In the genomic region with DNA sequence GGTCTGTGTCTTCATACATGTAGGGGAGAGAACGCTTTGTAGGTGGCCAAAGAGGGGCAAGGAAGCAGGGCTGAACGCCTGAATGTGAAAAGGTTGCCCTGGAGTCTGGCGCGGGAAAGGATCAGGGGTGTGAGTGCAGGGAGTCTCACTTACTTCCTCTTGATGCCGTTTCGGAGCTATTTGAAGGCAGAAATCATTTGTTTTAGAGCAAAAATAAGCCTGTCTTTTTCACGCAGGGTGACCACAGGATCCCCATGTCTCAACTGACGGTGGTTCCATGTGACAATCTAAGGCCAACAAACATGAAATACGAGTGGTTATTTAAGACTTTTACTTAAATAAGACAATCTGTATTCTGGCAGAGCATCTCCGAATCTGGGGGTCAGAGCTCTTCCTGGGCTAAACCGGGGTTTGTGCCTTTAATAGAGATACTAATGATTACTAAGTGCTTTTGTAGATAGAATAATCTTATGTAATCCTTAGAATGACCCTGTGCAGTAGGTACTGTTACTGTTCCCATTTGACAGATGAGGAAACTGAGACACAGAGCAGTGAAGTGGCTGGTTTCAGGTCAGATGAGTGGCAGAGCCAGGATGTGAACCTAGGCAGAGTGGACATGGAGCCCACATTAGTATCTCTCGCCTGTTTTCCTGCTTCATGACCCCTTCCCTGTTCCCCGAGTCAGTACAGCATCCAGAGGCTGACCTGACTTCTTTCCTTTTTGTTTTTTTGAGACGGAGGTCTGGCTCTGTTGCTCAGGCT, we compare ENCODE assay signal across 9 cellular contexts. TPM values are rescaled to one million over a fixed set of nuclear protein-coding genes. Genes with fewer than 3 reads are reported as not detected.
DNase-seq lines count a peak whose midpoint lies in the region; ATAC-seq lines count a peak whose summit lies in the region.
"Had no signal": no experiment of that assay in that cellular context is flagged by ENCODE, and none has a peak within 500 bp of the region (broad histone marks: within the 10 kb centered on the region; RNA-seq: fewer than 3 reads in every experiment).

No MANE protein-coding gene starts in this region.

- no peaks in the 10 kb centered on the region for H3K27me3 Mint-ChIP-seq in activated CD4-positive, alpha-beta T cell treated with anti-CD3 and anti-CD28 coated beads for 36 hours
- H3K27me3 Mint-ChIP-seq in effector memory CD8-positive, alpha-beta T cell = no peaks in the 10 kb centered on the region

- intact Hi-C loops in activated CD4-positive, alpha-beta T cell treated with anti-CD3 and anti-CD28 coated beads for 36 hours (cut with DNase I, micrococcal nuclease) = no loop called here

- CTCF ChIA-PET in activated CD4-positive, alpha-beta T cell treated with anti-CD3 and anti-CD28 coated beads for 36 hours (lab: Charles Lee) = interaction anchor here (0.6 to 1.0 kb wide), 4 partner anchors 52 to 68 kb away, joined by 3 to 5 read pairs (median 3); no protein-coding TSS in a partner anchor

- peaks cover 19% of the 10 kb centered on the region for H3K4me1 Mint-ChIP-seq in activated CD4-positive, alpha-beta T cell treated with anti-CD3 and anti-CD28 coated beads for 36 hours
- peaks cover 18 to 26% of the 10 kb centered on the region in 2 donors for H3K4me1 Mint-ChIP-seq in effector memory CD8-positive, alpha-beta T cell (ENCODE audit: low read depth in 2 of 2)
- H3K4me1 Mint-ChIP-seq in stimulated activated effector memory CD8-positive, alpha-beta T cell treated with anti-CD3 and anti-CD28 coated beads, Interleukin-12 subunit alpha, Interleukin-12 subunit beta, amount 100 ng/mL, for 72 hours = peaks cover 21% of the 10 kb centered on the region

- peak overlapping the region; percentile 95 for H3K4me3 Mint-ChIP-seq in activated CD4-positive, alpha-beta T cell treated with anti-CD3 and anti-CD28 coated beads for 36 hours
- H3K4me3 Mint-ChIP-seq in effector memory CD8-positive, alpha-beta T cell = peak overlapping the region; percentile 88 to 90
- H3K4me3 Mint-ChIP-seq in stimulated activated effector memory CD8-positive, alpha-beta T cell treated with anti-CD3 and anti-CD28 coated beads, Interleukin-12 subunit alpha, Interleukin-12 subunit beta, amount 100 ng/mL, for 72 hours = peak overlapping the region; percentile 88

- H3K27ac Mint-ChIP-seq in activated CD4-positive, alpha-beta T cell treated with anti-CD3 and anti-CD28 coated beads for 36 hours = peak overlapping the region; percentile 86
- H3K27ac Mint-ChIP-seq in effector memory CD8-positive, alpha-beta T cell = peak overlapping the region in 1 of 2 donors; percentile 60
- H3K27ac Mint-ChIP-seq in stimulated activated effector memory CD8-positive, alpha-beta T cell treated with anti-CD3 and anti-CD28 coated beads, Interleukin-12 subunit alpha, Interleukin-12 subunit beta, amount 100 ng/mL, for 72 hours = no peak overlapping the region

- ATAC-seq in activated CD4-positive, alpha-beta T cell treated with anti-CD3 and anti-CD28 coated beads for 36 hours = no peak
- ATAC-seq in effector memory CD8-positive, alpha-beta T cell (replicated peaks) = no peak
- ATAC-seq in stimulated activated effector memory CD8-positive, alpha-beta T cell treated with anti-CD3 and anti-CD28 coated beads, Interleukin-12 subunit alpha, Interleukin-12 subunit beta, amount 100 ng/mL, for 72 hours = no peak

- peaks cover 16% of the 10 kb centered on the region for H3K36me3 Mint-ChIP-seq in activated CD4-positive, alpha-beta T cell treated with anti-CD3 and anti-CD28 coated beads for 36 hours (ENCODE audit: low read depth)
- H3K36me3 Mint-ChIP-seq in effector memory CD8-positive, alpha-beta T cell (ENCODE audit: insufficient read depth) = peaks cover 3% of the 10 kb centered on the region
- peaks cover 17% of the 10 kb centered on the region for H3K36me3 Mint-ChIP-seq in stimulated activated effector memory CD8-positive, alpha-beta T cell treated with anti-CD3 and anti-CD28 coated beads, Interleukin-12 subunit alpha, Interleukin-12 subunit beta, amount 100 ng/mL, for 72 hours

- DNase-seq in activated CD4-positive, alpha-beta T cell treated with anti-CD3 and anti-CD28 coated beads for 36 hours = no peak
- no peak for DNase-seq in activated CD4-positive, alpha-beta T cell treated with anti-CD3 and anti-CD28 coated beads, Interleukin-2, amount 50 U/mL, for 1 hour
- DNase-seq in NOMO-1 treated with DMSO at 0.1 percent for 48 hours (lab: John Stamatoyannopoulos, UW; ENCODE audit: unreplicated experiment) = peak; percentile 62
- no peak for DNase-seq in effector memory CD8-positive, alpha-beta T cell
- DNase-seq in stimulated activated effector memory CD8-positive, alpha-beta T cell treated with anti-CD3 and anti-CD28 coated beads, Interleukin-12 subunit alpha, Interleukin-12 subunit beta, amount 100 ng/mL, for 72 hours (ENCODE audit: low spot score in 2 of 2) = peak in 1 of 2 donors; percentile 55
- DNase-seq in stimulated activated CD4-positive, alpha-beta T cell treated with anti-CD3 and anti-CD28 coated beads, Interleukin-12 subunit alpha, Interleukin-12 subunit beta, amount 100 ng/mL, for 4 hours = no peak
- DNase-seq in activated CD4-positive, alpha-beta T cell treated with anti-CD3 and anti-CD28 coated beads, Interleukin-2, amount 50 U/mL, for 4 hours = no peak
- DNase-seq in GM03348 (ENCODE audit: low spot score) = no peak
- DNase-seq: WERI-Rb-1 had no signal

- POLR2A ChIA-PET in activated CD4-positive, alpha-beta T cell treated with anti-CD3 and anti-CD28 coated beads for 36 hours (lab: Charles Lee) = no interaction called here

- no peaks in the 10 kb centered on the region for H3K9me3 Mint-ChIP-seq in activated CD4-positive, alpha-beta T cell treated with anti-CD3 and anti-CD28 coated beads for 36 hours (ENCODE audit: low read depth)
- no peaks in the 10 kb centered on the region for H3K9me3 Mint-ChIP-seq in effector memory CD8-positive, alpha-beta T cell
- H3K9me3 Mint-ChIP-seq in stimulated activated effector memory CD8-positive, alpha-beta T cell treated with anti-CD3 and anti-CD28 coated beads, Interleukin-12 subunit alpha, Interleukin-12 subunit beta, amount 100 ng/mL, for 72 hours = no peaks in the 10 kb centered on the region

RNA-seq across cellular contexts. Expression of gene BRI3BP, which starts 1.9 kb away (rescaled TPM):
- 10 to 100 TPM; 18.6 to 26.2 TPM for total RNA-seq in activated CD4-positive, alpha-beta T cell treated with anti-CD3 and anti-CD28 coated beads for 36 hours

RNA-seq across cellular contexts. Expression of gene DHX37, which starts 6.5 kb away (rescaled TPM):
- 10 to 100 TPM; 28.8 to 32.4 TPM for total RNA-seq in activated CD4-positive, alpha-beta T cell treated with anti-CD3 and anti-CD28 coated beads for 36 hours
